In the genomic region with DNA sequence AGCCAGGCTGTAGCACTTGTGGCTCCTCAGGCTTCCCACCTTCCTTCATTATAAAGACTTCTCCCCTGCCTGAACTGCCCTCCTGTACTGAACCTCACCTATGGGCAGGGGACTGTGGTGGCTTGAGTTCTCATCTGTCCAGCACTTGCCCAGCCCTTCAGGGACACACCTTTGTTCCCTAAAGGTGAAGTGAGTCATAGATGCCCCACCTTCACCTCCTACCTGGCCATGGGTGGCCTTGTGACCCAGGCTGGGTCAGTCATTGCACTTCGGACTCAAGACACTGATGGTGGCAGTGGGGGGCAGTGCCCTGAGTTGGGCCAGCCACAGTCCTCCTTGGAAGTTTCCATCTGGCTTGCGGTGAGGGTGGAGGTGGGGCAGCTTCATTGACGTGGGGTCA, we compare ENCODE assay signal across 17 cellular contexts. TPM values are rescaled to one million over a fixed set of nuclear protein-coding genes. Genes with fewer than 3 reads are reported as not detected.
DNase-seq lines count a peak whose midpoint lies in the region; ATAC-seq and TF ChIP-seq lines count a peak whose summit lies in the region.
"Had no signal": no experiment of that assay in that cellular context is flagged by ENCODE, and none has a peak within 500 bp of the region (broad histone marks: within the 10 kb centered on the region; RNA-seq: fewer than 3 reads in every experiment).

No MANE protein-coding gene starts in this region.

- H4K91ac ChIP-seq in neuronal stem cell (ENCODE audit: low read depth, low read length, poor library complexity): no peak overlapping the region

- no peak overlapping the region for H3K4me3 ChIP-seq in H7 (ENCODE audit: insufficient read depth, low read depth, low read length)
- H3K4me3 ChIP-seq in WERI-Rb-1 (ENCODE audit: low read depth, low read length): no peak overlapping the region
- H3K4me3 ChIP-seq in neuronal stem cell (ENCODE audit: low read length in 2 of 2): no peak overlapping the region
- H3K4me3 ChIP-seq in psoas muscle: no peak overlapping the region
- H3K4me3 ChIP-seq: GM12878, GM23248 had no signal

- no peak overlapping the region for H2BK120ac ChIP-seq in neuronal stem cell (ENCODE audit: low read depth, low read length)

- H2BK5ac ChIP-seq in neuronal stem cell (ENCODE audit: low read length): peak overlapping the region; percentile 10

- H3K23ac ChIP-seq in neuronal stem cell (ENCODE audit: low read depth, low read length, poor library complexity): no peak overlapping the region

- H3K4me1 ChIP-seq in neuronal stem cell (ENCODE audit: control insufficient read depth in 2 of 2, insufficient read depth in 1 of 2, low read depth in 1 of 2, low read length in 2 of 2): peaks cover 9% of the 10 kb centered on the region in 2 donors
- no peaks in the 10 kb centered on the region for H3K4me1 ChIP-seq in psoas muscle

- H2BK12ac ChIP-seq in neuronal stem cell (ENCODE audit: low read length): no peak overlapping the region

- peak overlapping the region; percentile 81 for H2AK5ac ChIP-seq in neuronal stem cell (ENCODE audit: low read depth, low read length)

- H3K36me3 ChIP-seq in H7 (replicated peaks; ENCODE audit: control insufficient read depth, insufficient read depth, low read length) (no peaks in the 10 kb centered on the region), WERI-Rb-1 (no peaks in the 10 kb centered on the region), neuronal stem cell (replicated peaks in 1 of 2; ENCODE audit: control insufficient read depth in 2 of 2, insufficient read depth in 2 of 2, low read length in 2 of 2) (no peaks in the 10 kb centered on the region), psoas muscle (ENCODE audit: insufficient read depth in 1 of 2, low read depth in 1 of 2) (no peaks in the 10 kb centered on the region)

- H3K18ac ChIP-seq in neuronal stem cell (ENCODE audit: low read length): no peak overlapping the region

- no peak overlapping the region for H3K14ac ChIP-seq in neuronal stem cell (ENCODE audit: low read length)

- H2AFZ ChIP-seq in neuronal stem cell (ENCODE audit: low read length): no peak overlapping the region
- H2AFZ ChIP-seq: GM23248 had no signal

- H3K9me3 ChIP-seq in WERI-Rb-1 (ENCODE audit: severe bottlenecking) (no peaks in the 10 kb centered on the region), neuronal stem cell (replicated peaks in 1 of 2; ENCODE audit: control insufficient read depth in 2 of 2, insufficient read depth in 1 of 2, low read depth in 1 of 2, low read length in 2 of 2) (no peaks in the 10 kb centered on the region), psoas muscle (no peaks in the 10 kb centered on the region)

- no peak for TF ChIP-seq CTCF in WERI-Rb-1 (IDR thresholded peaks at IDR 0.05; ENCODE audit: low read depth, low read length)
- no peak for TF ChIP-seq CTCF in psoas muscle (IDR thresholded peaks at IDR 0.05)

- H2BK15ac ChIP-seq in neuronal stem cell (ENCODE audit: low read length): no peak overlapping the region

- ATAC-seq in HG03108 (IDR thresholded peaks at IDR 0.05; ENCODE audit: unreplicated experiment) (no peak), psoas muscle (no peak), HG02763 (IDR thresholded peaks at IDR 0.05; ENCODE audit: unreplicated experiment) (no peak)
- ATAC-seq: CD8-positive, alpha-beta T cell; GM12878 had no signal

- no peak overlapping the region for H3K4ac ChIP-seq in neuronal stem cell (ENCODE audit: low read length)

- no peak overlapping the region for H4K8ac ChIP-seq in neuronal stem cell (ENCODE audit: low read depth, low read length)

- DNase-seq in H7: peak; percentile 22
- no peak for DNase-seq in WERI-Rb-1
- DNase-seq in iPS-NIHi11 (ENCODE audit: low spot score): peak; percentile 5
- no peak for DNase-seq in neuronal stem cell (ENCODE audit: low spot score)
- DNase-seq in psoas muscle: no peak
- DNase-seq in AG08396 (ENCODE audit: low spot score): no peak
- DNase-seq: ACHN, AML-193, Calu3, DMS79 treated with DMSO at 0.1 percent for 48 hours had no signal

- peaks cover 10% of the 10 kb centered on the region for H3K27me3 ChIP-seq in H7 (ENCODE audit: control insufficient read depth, insufficient read depth, low read length)
- H3K27me3 ChIP-seq in WERI-Rb-1 (ENCODE audit: insufficient read depth, low read depth, severe bottlenecking): no peaks in the 10 kb centered on the region
- peaks cover 0 to 11% (median 10%) of the 10 kb centered on the region in 3 experiments for H3K27me3 ChIP-seq in neuronal stem cell (ENCODE audit: control insufficient read depth in 3 of 3, insufficient read depth in 3 of 3, low read depth in 1 of 3, low read length in 3 of 3)
- peaks cover 0 to 8% (median 0%) of the 10 kb centered on the region in 3 donors for H3K27me3 ChIP-seq in psoas muscle (ENCODE audit: insufficient read depth in 3 of 3, low read length in 2 of 3)

- no peak overlapping the region for H3K4me2 ChIP-seq in neuronal stem cell (ENCODE audit: insufficient read depth, low read length, poor library complexity, severe bottlenecking)
- H3K4me2 ChIP-seq: KMS-11 had no signal

- WGBS in neuronal stem cell (ENCODE audit: extremely low coverage in 2 of 2, insufficient read length in 2 of 2, insufficient replicate concordance in 1 of 2), 2 donors: no CpG with 5 or more reads among the region's 3 CpGs
- 90% methylated on average over 3 of the region's 3 CpGs for WGBS in psoas muscle, 3 donors

- no peaks in the 10 kb centered on the region for H3K79me1 ChIP-seq in neuronal stem cell (ENCODE audit: low read depth, low read length)

- intact Hi-C loops in psoas muscle (cut with DNase I): loop anchor here in 1 of 2 donors (10.0 kb wide), 1 partner anchor 355 kb away; no protein-coding TSS in a partner anchor

- H3K27ac ChIP-seq in WERI-Rb-1: peak overlapping the region; percentile 77
- H3K27ac ChIP-seq in neuronal stem cell (replicated peaks; ENCODE audit: low read length): no peak overlapping the region
- H3K27ac ChIP-seq in psoas muscle: no peak overlapping the region
- H3K27ac ChIP-seq: GM23248, KMS-11 had no signal

- H3K9ac ChIP-seq in neuronal stem cell (ENCODE audit: low read depth, low read length, poor library complexity): no peak overlapping the region
- H3K9ac ChIP-seq: GM23248, KMS-11 had no signal

RNA-seq across cellular contexts. Expression of a gene that starts 26.1 kb away (rescaled TPM):
- total RNA-seq in H7 (2014; rRNA removed; shearing (Covaris generic)): 0.10 and 0.33 TPM in 2 replicates
- 0.92 TPM for polyA plus RNA-seq in neuronal stem cell (2013, experiment 1 of 2)
- 0.93 TPM for polyA plus RNA-seq in neuronal stem cell (2013, experiment 2 of 2)
- under 1 TPM in 2 of 4 donors, not detected in 2; 0.04 to 0.37 TPM for total RNA-seq in psoas muscle
- under 1 TPM; 0.01 to 0.04 (median 0.03) TPM for polyA plus RNA-seq in psoas muscle
- total RNA-seq: Calu3, GM12878, HT-29 had no signal
- polyA plus RNA-seq: GM23248 had no signal

Comparison
In these comparisons a context has a peak if more than half of its experiments do, and no peak if none do; other contexts are left out.
1. DNase-seq: peak in H7 (single experiment) and iPS-NIHi11 (single experiment); none in WERI-Rb-1 (single experiment), neuronal stem cell (single experiment), psoas muscle (0 of 2) and AG08396 (single experiment).